Comparison of ENCODE assay signal across 9 cellular contexts in the genomic region with DNA sequence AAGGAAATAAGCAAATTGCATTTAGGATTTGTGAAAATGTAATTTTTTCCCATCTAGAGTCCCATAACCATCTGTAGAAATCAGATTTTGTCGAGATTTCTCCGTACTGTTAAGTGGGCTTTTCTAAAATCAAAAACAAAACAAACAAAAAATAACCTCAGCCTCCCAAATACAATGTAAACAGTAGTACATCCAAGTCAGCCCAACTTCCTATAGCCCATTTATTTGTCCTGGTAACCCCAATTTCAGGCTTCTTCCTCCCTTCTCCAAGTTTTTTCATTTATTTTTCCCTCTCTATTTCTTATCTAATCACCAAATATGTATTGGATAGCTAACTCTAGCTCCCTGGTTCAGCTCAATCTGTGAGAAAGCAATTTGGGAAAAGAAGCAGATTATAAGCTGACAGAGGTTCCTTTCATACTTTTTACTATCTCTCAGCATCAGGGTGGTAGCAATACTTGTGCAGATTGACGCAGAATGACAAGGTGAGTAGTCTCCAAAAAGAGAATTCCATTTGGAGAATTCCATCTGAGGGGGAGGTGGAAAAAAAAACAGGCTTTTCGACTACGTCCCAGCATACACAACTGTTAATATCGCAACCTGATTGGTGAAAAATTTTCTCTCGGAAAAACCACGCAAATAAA.
DNase-seq lines count a peak whose midpoint lies in the region; ATAC-seq and TF ChIP-seq lines count a peak whose summit lies in the region.
"Had no signal": no experiment of that assay in that cellular context is flagged by ENCODE, and none has a peak within 500 bp of the region (broad histone marks: within the 10 kb centered on the region; RNA-seq: fewer than 3 reads in every experiment).

No MANE protein-coding gene starts in this region.

- peaks cover 19% of the 10 kb centered on the region for H3K36me3 Mint-ChIP-seq in MCF 10A (ENCODE audit: insufficient read depth, unreplicated experiment)
- no peaks in the 10 kb centered on the region for H3K36me3 Mint-ChIP-seq in natural killer cell treated with Interleukin-12 subunit alpha and Interleukin-12 subunit beta and Interleukin-15 and Interleukin-18, amount 100 ng/mL, for 72 hours

- peak overlapping the region in 1 of 2 experiments; percentile 79; a peak in 2 of 4 replicates for H3K4me3 ChIP-seq in DND-41 (ENCODE audit: low read depth in 1 of 2, low read length in 2 of 2)

- H2AFZ ChIP-seq in DND-41 (ENCODE audit: low read depth, low read length): no peak overlapping the region

- peaks cover 42% of the 10 kb centered on the region for H3K4me1 ChIP-seq in DND-41 (ENCODE audit: insufficient read depth, low read length)

- H3K9me3 ChIP-seq in DND-41 (ENCODE audit: insufficient read depth, low read length, severe bottlenecking) (no peaks in the 10 kb centered on the region), KOPT-K1 (ENCODE audit: insufficient read depth, low read length, poor library complexity, severe bottlenecking) (no peaks in the 10 kb centered on the region)

- POLR2A ChIA-PET in MCF 10A (lab: Yijun Ruan, JAX): interaction anchor here (1.1 to 7.0 kb wide), 10 partner anchors 9 to 112 kb away, joined by 3 to 200 read pairs (median 46); a partner anchor contains a TSS

- H4K20me1 ChIP-seq in DND-41 (ENCODE audit: insufficient read depth, low read length): no peaks in the 10 kb centered on the region; the same call in 1 of the 2 replicates

- H3K36me3 ChIP-seq in DND-41 (ENCODE audit: insufficient read depth, low read length) (no peaks in the 10 kb centered on the region; the same call in 1 of the 2 replicates), KOPT-K1 (ENCODE audit: insufficient read depth, low read length) (no peaks in the 10 kb centered on the region)

- no peaks in the 10 kb centered on the region for H3K9me3 Mint-ChIP-seq in MCF 10A (ENCODE audit: unreplicated experiment)
- no peaks in the 10 kb centered on the region for H3K9me3 Mint-ChIP-seq in natural killer cell treated with Interleukin-12 subunit alpha and Interleukin-12 subunit beta and Interleukin-15 and Interleukin-18, amount 100 ng/mL, for 72 hours

- H3K27me3 Mint-ChIP-seq in MCF 10A (ENCODE audit: insufficient read depth, unreplicated experiment): no peaks in the 10 kb centered on the region
- no peaks in the 10 kb centered on the region for H3K27me3 Mint-ChIP-seq in natural killer cell treated with Interleukin-12 subunit alpha and Interleukin-12 subunit beta and Interleukin-15 and Interleukin-18, amount 100 ng/mL, for 72 hours

- no peak for DNase-seq in DND-41
- no peak for DNase-seq in MCF 10A (ENCODE audit: unreplicated experiment)
- DNase-seq in natural killer cell treated with Interleukin-12 subunit alpha and Interleukin-12 subunit beta and Interleukin-15 and Interleukin-18, amount 100 ng/mL, for 72 hours (ENCODE audit: low spot score): no peak
- DNase-seq in GDM1 (lab: John Stamatoyannopoulos, UW): no peak
- no peak for DNase-seq in NCI-H2196 (lab: John Stamatoyannopoulos, UW; ENCODE audit: unreplicated experiment)
- no peak for DNase-seq in NCI-H82 (lab: John Stamatoyannopoulos, UW)
- DNase-seq: GF-D8 had no signal

- H3K79me2 ChIP-seq in DND-41 (ENCODE audit: insufficient read depth, low read length): peaks cover 8% of the 10 kb centered on the region; the same call in 1 of the 2 replicates

- H3K4me3 Mint-ChIP-seq in MCF 10A (ENCODE audit: unreplicated experiment): no peak overlapping the region
- H3K4me3 Mint-ChIP-seq in natural killer cell treated with Interleukin-12 subunit alpha and Interleukin-12 subunit beta and Interleukin-15 and Interleukin-18, amount 100 ng/mL, for 72 hours: peak overlapping the region; percentile 91

- peak overlapping the region; percentile 41 for H3K27ac Mint-ChIP-seq in MCF 10A (ENCODE audit: low read depth, unreplicated experiment)
- H3K27ac Mint-ChIP-seq in natural killer cell treated with Interleukin-12 subunit alpha and Interleukin-12 subunit beta and Interleukin-15 and Interleukin-18, amount 100 ng/mL, for 72 hours: peak overlapping the region; percentile 91 to 100

- CTCF ChIA-PET in MCF 10A (lab: Yijun Ruan, JAX): interaction anchor here (0.8 kb wide), 1 partner anchor 42 kb away, joined by 3 read pairs; no protein-coding TSS in a partner anchor

- BruUV-seq in MCF 10A (replicated peaks; lab: Mats Ljungman, UMichigan): no TSS peak

- TF ChIP-seq CTCF in DND-41 (IDR thresholded peaks at IDR 0.05; ENCODE audit: borderline replicate concordance, extremely low read depth, low read length, poor library complexity, severe bottlenecking): no peak
- TF ChIP-seq CTCF in MCF 10A (IDR thresholded peaks at IDR 0.05; ENCODE audit: unreplicated experiment): no peak

- H3K9ac ChIP-seq in DND-41 (ENCODE audit: low read depth, low read length): peak overlapping the region; percentile 99; the same call in 1 of the 2 replicates

- H3K4me2 ChIP-seq in DND-41 (ENCODE audit: insufficient read depth, low read length): 0 out of 2 replicates have a peak overlapping the region, but pooled peaks have one; percentile 72

- ATAC-seq in DND-41 (ENCODE audit: insufficient read depth, low read depth) (no peak), HG02623 (IDR thresholded peaks at IDR 0.05; ENCODE audit: unreplicated experiment) (no peak)
- no peak for ATAC-seq in natural killer cell treated with Interleukin-12 subunit alpha and Interleukin-12 subunit beta and Interleukin-15 and Interleukin-18, amount 100 ng/mL, for 72 hours

- intact Hi-C loops in MCF 10A (cut with micrococcal nuclease): no loop called here

- peaks cover 32% of the 10 kb centered on the region for H3K4me1 Mint-ChIP-seq in MCF 10A (ENCODE audit: insufficient read depth, unreplicated experiment)
- peaks cover 33 to 41% of the 10 kb centered on the region in 2 donors for H3K4me1 Mint-ChIP-seq in natural killer cell treated with Interleukin-12 subunit alpha and Interleukin-12 subunit beta and Interleukin-15 and Interleukin-18, amount 100 ng/mL, for 72 hours (ENCODE audit: low read depth in 2 of 2)

- H3K27ac ChIP-seq in DND-41 (ENCODE audit: low read length) (peak overlapping the region; percentile 100), KOPT-K1 (ENCODE audit: low read depth, low read length, poor library complexity, severe bottlenecking) (peak overlapping the region; percentile 95)

- no peaks in the 10 kb centered on the region for H3K27me3 ChIP-seq in DND-41 (ENCODE audit: insufficient read depth, low read length, poor library complexity)
